In the genomic region with DNA sequence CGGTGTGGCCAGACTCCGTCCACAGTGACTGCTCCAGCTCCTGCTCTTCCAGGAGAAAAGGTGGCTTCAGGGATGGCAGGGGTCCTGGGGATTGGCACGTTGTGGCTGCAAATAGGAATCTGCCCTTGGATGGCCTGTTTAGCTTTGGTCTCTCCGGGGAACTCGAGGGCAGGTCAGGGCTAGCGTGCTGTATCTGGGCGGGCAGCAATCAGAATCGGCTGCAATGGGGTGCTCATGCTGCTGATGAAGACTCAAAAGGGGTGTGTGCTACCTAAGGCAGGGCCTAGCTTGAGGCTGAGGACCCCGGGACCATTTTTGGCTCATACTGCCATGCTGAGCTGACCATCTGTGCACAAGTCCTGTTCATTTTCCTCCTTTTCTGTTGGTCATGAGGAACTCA, we compare ENCODE assay signal across 21 cellular contexts.
"Had no signal": no experiment of that assay in that cellular context is flagged by ENCODE, and none has a peak within 500 bp of the region (broad histone marks: within the 10 kb centered on the region; RNA-seq: fewer than 3 reads in every experiment).

No MANE protein-coding gene starts in this region.

- H3K9me3 Mint-ChIP-seq: immature natural killer cell, naive B cell, nephron had no signal

- H3K4me1 ChIP-seq: colonic mucosa had no signal

- DNase-seq: colonic mucosa; dermis blood vessel endothelial cell; esophagus squamous epithelium; foreskin fibroblast; immature natural killer cell; kidney; left cardiac atrium; left ventricle myocardium inferior; lower lobe of right lung; mesendoderm; naive B cell; posterior cingulate gyrus; small intestine; stimulated activated CD4-positive, alpha-beta T cell treated with anti-CD3 and anti-CD28 coated beads, Interleukin-12 subunit alpha, Interleukin-12 subunit beta, amount 100 ng/mL, for 4 hours; stimulated activated naive CD4-positive, alpha-beta T cell; stomach; substantia nigra; transverse colon had no signal

- H3K36me3 Mint-ChIP-seq: naive B cell had no signal

- H3K4me3 ChIP-seq: colonic mucosa, esophagus squamous epithelium, left ventricle myocardium inferior, lower lobe of right lung, stomach, thoracic aorta, transverse colon had no signal

- ATAC-seq: left cardiac atrium, lower lobe of right lung had no signal

- H3K27ac ChIP-seq: colonic mucosa, esophagus squamous epithelium, left ventricle myocardium inferior, lower lobe of right lung, neutrophil, stomach, thoracic aorta, transverse colon had no signal

- H3K27me3 Mint-ChIP-seq: naive B cell had no signal

- H3K4me3 Mint-ChIP-seq: immature natural killer cell, naive B cell, nephron had no signal

- H3K27me3 ChIP-seq: colonic mucosa, esophagus squamous epithelium, neutrophil, stomach, transverse colon had no signal

- H3K36me3 ChIP-seq: colonic mucosa, left ventricle myocardium inferior, lower lobe of right lung, neutrophil, thoracic aorta, transverse colon had no signal

- H3K9me3 ChIP-seq: colonic mucosa, esophagus squamous epithelium, left ventricle myocardium inferior, lower lobe of right lung, neutrophil, stomach, thoracic aorta, transverse colon had no signal

- H3K27ac Mint-ChIP-seq: immature natural killer cell, naive B cell, nephron had no signal
